Comparison of ENCODE assay signal across 6 cellular contexts in genomic region chr19:42996161-42996560, GRCh38. TPM values are rescaled to one million over a fixed set of nuclear protein-coding genes. Genes with fewer than 3 reads are reported as not detected.
"Had no signal": no experiment of that assay in that cellular context is flagged by ENCODE, and none has a peak within 500 bp of the region (broad histone marks: within the 10 kb centered on the region; RNA-seq: fewer than 3 reads in every experiment).

No MANE protein-coding gene starts in this region.

RNA-seq across cellular contexts. Expression of gene PSG11, which starts 30.1 kb away (rescaled TPM):
- total RNA-seq: GM23248, GM23338, H1, H4, H7, H9 had no signal
- polyA plus RNA-seq: GM23338, H1 had no signal

RNA-seq across cellular contexts. Expression of gene PSG7, which starts 59.2 kb away (rescaled TPM):
- total RNA-seq: GM23248, GM23338, H1, H7, H9 had no signal
- polyA plus RNA-seq: GM23338, H1 had no signal
